Comparison of ENCODE assay signal across 14 cellular contexts in genomic region chr7:158044156-158044823, GRCh38.
A peak's percentile ranks its signal among the peaks of the same experiment; 100 is the strongest.
DNase-seq lines count a peak whose midpoint lies in the region; ATAC-seq, FAIRE-seq and TF ChIP-seq lines count a peak whose summit lies in the region.
"Had no signal": no experiment of that assay in that cellular context is flagged by ENCODE, and none has a peak within 500 bp of the region (broad histone marks: within the 10 kb centered on the region; RNA-seq: fewer than 3 reads in every experiment).

No MANE protein-coding gene starts in this region.

- H3K36me3 ChIP-seq in BLaER1 (no peaks in the 10 kb centered on the region), Panc1 (ENCODE audit: control insufficient read depth, insufficient read depth, low read length) (no peaks in the 10 kb centered on the region), HepG2 (replicated peaks in 1 of 2; ENCODE audit: control insufficient read depth in 1 of 2, insufficient read depth in 2 of 2, low read length in 2 of 2) (no peaks in the 10 kb centered on the region)
- peaks cover 0 to 2% (median 0%) of the 10 kb centered on the region in 11 experiments; a peak in 3 of 22 replicates for H3K36me3 ChIP-seq in BLaER1 treated with 17β-estradiol and CSF1 and Interleukin-3, amounts not matched to agents 10 nM and 100 nM

- DNase-seq in Panc1 (ENCODE audit: low read depth, low spot score) (no peak), HepG2 (ENCODE audit: low spot score) (no peak), 8988T (no peak)
- DNase-seq in activated naive CD4-positive, alpha-beta T cell treated with anti-CD3 and anti-CD28 coated beads, Interleukin-2, amount 50 U/mL, for 72 hours (ENCODE audit: low spot score in 2 of 2): no peak
- DNase-seq in stimulated activated CD4-positive, alpha-beta T cell treated with anti-CD3 and anti-CD28 coated beads, Interleukin-4, amount 100 ng/mL, for 4 hours: no peak
- DNase-seq: DMS 273 treated with DMSO at 0.1 percent for 48 hours, NCI-H187 treated with DMSO at 0.1 percent for 48 hours, NCI-H226 had no signal

- CTCF ChIA-PET in Panc1 (lab: Charles Lee): no interaction called here
- CTCF ChIA-PET in HepG2 (lab: Yijun Ruan, JAX; ENCODE audit: low intra/inter-chr PET ratio, low total read pairs): no interaction called here

- no peak for TF ChIP-seq EP300 in HepG2 (IDR thresholded peaks at IDR 0.05; ENCODE audit: low read depth in 2 of 2, low read length in 2 of 2)
- TF ChIP-seq EP300 in HepG2 (CRISPR knock-in tag; IDR thresholded peaks at IDR 0.05; ENCODE audit: borderline replicate concordance): no peak

- intact Hi-C loops in Panc1 (cut with micrococcal nuclease; ENCODE audit: unreplicated experiment) (no loop called here), HepG2 (cut with micrococcal nuclease; ENCODE audit: unreplicated experiment) (no loop called here)

- peaks cover 11 to 12% of the 10 kb centered on the region in 2 donors for H3K9me3 Mint-ChIP-seq in activated naive CD4-positive, alpha-beta T cell treated with anti-CD3 and anti-CD28 coated beads, Interleukin-2, amount 50 U/mL, for 72 hours

- TF ChIP-seq RAD21 in HepG2 (CRISPR knock-in tag; IDR thresholded peaks at IDR 0.05): no peak

- in situ Hi-C loops in Panc1 (cut with HindIII; ENCODE audit: low pct_unique_long_range_greater_than_20kb, low sequenced_read_pairs) (no loop called here), HepG2 (cut with HindIII; ENCODE audit: extremely low pct_ligation_motif_present, low pct_unique_long_range_greater_than_20kb) (no loop called here)

- WGBS in HepG2 (ENCODE audit: low lambda C conversion rate): 70% methylated on average over 11 of the region's 11 CpGs

- H3K27ac Mint-ChIP-seq in activated naive CD4-positive, alpha-beta T cell treated with anti-CD3 and anti-CD28 coated beads, Interleukin-2, amount 50 U/mL, for 72 hours: no peak overlapping the region

- H3K4me2 ChIP-seq in BLaER1: peak overlapping the region; percentile 65
- H3K4me2 ChIP-seq in BLaER1 treated with 17β-estradiol and CSF1 and Interleukin-3, amounts not matched to agents 10 nM and 100 nM: peak overlapping the region in 8 of 11 experiments; percentile 16 to 77 (median 60); a peak in 15 of 22 replicates
- H3K4me2 ChIP-seq in HepG2 (ENCODE audit: low read depth, low read length): no peak overlapping the region

- TF ChIP-seq CTCF in Panc1 (IDR thresholded peaks at IDR 0.05): no peak
- TF ChIP-seq CTCF in HepG2 (CRISPR knock-in tag; IDR thresholded peaks at IDR 0.05): 0 out of 2 replicates have a peak, but pooled peaks have one; percentile 10

- TF ChIP-seq POLR2A in HepG2 (IDR thresholded peaks at IDR 0.05; ENCODE audit: insufficient read depth in 1 of 2, low read depth in 2 of 2, low read length in 2 of 2): no peak

- no peak for FAIRE-seq in HepG2 (lab: Jason Lieb, UNC)
- FAIRE-seq: HTR-8/SVneo, RCC 7860 had no signal

- BruUV-seq in Panc1 (replicated peaks; lab: Mats Ljungman, UMichigan) (no TSS peak), HepG2 (replicated peaks; lab: Mats Ljungman, UMichigan) (no TSS peak)

- H3K4me1 ChIP-seq in BLaER1 (peaks cover 17% of the 10 kb centered on the region), Panc1 (ENCODE audit: control insufficient read depth, insufficient read depth, low read length) (no peaks in the 10 kb centered on the region), HepG2 (ENCODE audit: insufficient read depth, low read length) (no peaks in the 10 kb centered on the region)
- H3K4me1 ChIP-seq in BLaER1 treated with 17β-estradiol and CSF1 and Interleukin-3, amounts not matched to agents 10 nM and 100 nM: peaks cover 0 to 21% (median 15%) of the 10 kb centered on the region in 10 experiments; a peak in 14 of 20 replicates

- 0 out of 2 replicates have a peak, but pooled peaks have one; percentile 53 for ATAC-seq in Panc1
- ATAC-seq in HepG2: peak; percentile 66
- no peak for ATAC-seq in activated naive CD4-positive, alpha-beta T cell treated with anti-CD3 and anti-CD28 coated beads, Interleukin-2, amount 50 U/mL, for 72 hours
- no peak for ATAC-seq in GM19023 (IDR thresholded peaks at IDR 0.05; ENCODE audit: unreplicated experiment)
- ATAC-seq: HCT116 had no signal

- H4K20me1 ChIP-seq in BLaER1 (no peaks in the 10 kb centered on the region), HepG2 (ENCODE audit: insufficient read depth, low read length) (peaks cover 3% of the 10 kb centered on the region; the same call in 1 of the 2 replicates)
- no peaks in the 10 kb centered on the region for H4K20me1 ChIP-seq in BLaER1 treated with 17β-estradiol and CSF1 and Interleukin-3, amounts not matched to agents 10 nM and 100 nM

- H3K9ac ChIP-seq in BLaER1 (peak overlapping the region; percentile 31; the same call in 1 of the 2 replicates), HepG2 (ENCODE audit: insufficient read depth, low read depth, low read length) (no peak overlapping the region)
- H3K9ac ChIP-seq in BLaER1 treated with 17β-estradiol and CSF1 and Interleukin-3, amounts not matched to agents 10 nM and 100 nM: no peak overlapping the region

- H3K4me3 ChIP-seq in BLaER1 (no peak overlapping the region), Panc1 (ENCODE audit: low read depth in 2 of 2, low read length in 2 of 2) (no peak overlapping the region), HepG2 (replicated peaks in 1 of 3; ENCODE audit: insufficient read depth in 1 of 3, low read depth in 2 of 3, low read length in 3 of 3) (no peak overlapping the region)
- no peak overlapping the region for H3K4me3 ChIP-seq in BLaER1 treated with 17β-estradiol and CSF1 and Interleukin-3, amounts not matched to agents 10 nM and 100 nM

- peaks cover 10 to 12% of the 10 kb centered on the region in 2 donors for H3K36me3 Mint-ChIP-seq in activated naive CD4-positive, alpha-beta T cell treated with anti-CD3 and anti-CD28 coated beads, Interleukin-2, amount 50 U/mL, for 72 hours

- H3K27me3 ChIP-seq in BLaER1 (no peaks in the 10 kb centered on the region), Panc1 (ENCODE audit: control insufficient read depth, insufficient read depth, low read length) (peaks cover 5% of the 10 kb centered on the region; the same call in 1 of the 2 replicates), HepG2 (ENCODE audit: control insufficient read depth in 1 of 2, insufficient read depth in 2 of 2, low read length in 2 of 2) (no peaks in the 10 kb centered on the region; a peak in 1 of 5 replicates)
- no peaks in the 10 kb centered on the region for H3K27me3 ChIP-seq in BLaER1 treated with 17β-estradiol and CSF1 and Interleukin-3, amounts not matched to agents 10 nM and 100 nM

- H3K9me3 ChIP-seq in BLaER1 (peaks cover 9% of the 10 kb centered on the region), Panc1 (ENCODE audit: control insufficient read depth, insufficient read depth, low read depth, low read length) (peaks cover 4% of the 10 kb centered on the region; the same call in 1 of the 2 replicates), HepG2 (ENCODE audit: low read length) (peaks cover 11% of the 10 kb centered on the region)
- H3K9me3 ChIP-seq in BLaER1 treated with 17β-estradiol and CSF1 and Interleukin-3, amounts not matched to agents 10 nM and 100 nM (replicated peaks in 1 of 11): peaks cover 6 to 12% (median 10%) of the 10 kb centered on the region in 11 experiments

- no peaks in the 10 kb centered on the region for H3K79me2 ChIP-seq in HepG2 (ENCODE audit: insufficient read depth, low read length)

- POLR2A ChIA-PET in Panc1 (lab: Charles Lee): no interaction called here
- POLR2A ChIA-PET in HepG2 (lab: Yijun Ruan, JAX): no interaction called here

- H3K27ac ChIP-seq in BLaER1 (no peak overlapping the region), Panc1 (ENCODE audit: low read length) (no peak overlapping the region), HepG2 (ENCODE audit: extremely low read length, insufficient read depth, low read length) (no peak overlapping the region)
- no peak overlapping the region for H3K27ac ChIP-seq in BLaER1 treated with 17β-estradiol and CSF1 and Interleukin-3, amounts not matched to agents 10 nM and 100 nM

- H2AFZ ChIP-seq in HepG2 (ENCODE audit: low read length): no peak overlapping the region

TF ChIP-seq in HepG2, 621 proteins besides CTCF, POLR2A, EP300 and RAD21 (continues in another document):
- TF ChIP-seq MAZ (IDR thresholded peaks at IDR 0.05; ENCODE audit: borderline replicate concordance, low read depth, low read length) (no peak), MAZ (CRISPR knock-in tag; IDR thresholded peaks at IDR 0.05; ENCODE audit: low read depth) (no peak)

Comparison
In these comparisons a context has a peak if more than half of its experiments do, and no peak if none do; other contexts are left out.
1. ATAC-seq: peak in Panc1 (single experiment) and HepG2 (single experiment); none in activated naive CD4-positive, alpha-beta T cell treated with anti-CD3 and anti-CD28 coated beads, Interleukin-2, amount 50 U/mL, for 72 hours (0 of 2) and GM19023 (single experiment).